8 cellular contexts compared by ENCODE assay signal in the genomic region with DNA sequence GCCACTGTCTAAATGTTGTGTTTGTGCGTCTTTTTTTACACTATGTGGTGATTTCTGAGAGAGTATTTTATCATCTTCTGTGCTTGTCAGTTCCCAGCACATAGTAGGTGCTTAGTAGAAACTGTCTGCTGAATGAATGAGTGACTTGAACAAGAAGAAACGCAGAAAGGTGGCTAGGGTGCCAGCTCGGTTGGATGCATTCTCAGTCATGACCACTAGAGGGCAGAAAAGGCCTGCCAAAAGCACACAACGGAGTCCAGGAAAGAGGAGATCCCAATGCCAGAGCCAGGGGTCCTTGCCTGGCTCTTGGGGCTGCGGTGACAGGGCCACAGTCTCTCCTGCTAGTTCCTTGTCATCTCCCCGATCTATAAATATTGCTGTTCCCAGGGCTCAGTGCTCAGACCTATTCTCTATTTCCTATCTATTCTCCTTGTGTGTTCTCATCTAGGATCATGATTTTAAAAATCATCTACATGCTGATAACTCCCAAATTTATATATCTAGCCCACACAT. TPM values are rescaled to one million over a fixed set of nuclear protein-coding genes. Genes with fewer than 3 reads are reported as not detected.
DNase-seq lines count a peak whose midpoint lies in the region; ATAC-seq and TF ChIP-seq lines count a peak whose summit lies in the region.

No MANE protein-coding gene starts in this region.

- H3K4me1 Mint-ChIP-seq in activated naive CD4-positive, alpha-beta T cell treated with anti-CD3 and anti-CD28 coated beads, Interleukin-2, amount 10 ng/mL, durations not matched to agents 7 days and 5 days = peaks cover 6% of the 10 kb centered on the region
- peaks cover 15% of the 10 kb centered on the region for H3K4me1 Mint-ChIP-seq in glutamatergic neuron (ENCODE audit: low read depth, unreplicated experiment)

- no peak overlapping the region for H3K4me3 Mint-ChIP-seq in activated naive CD4-positive, alpha-beta T cell treated with anti-CD3 and anti-CD28 coated beads, Interleukin-2, amount 10 ng/mL, durations not matched to agents 7 days and 5 days
- H3K4me3 Mint-ChIP-seq in glutamatergic neuron (ENCODE audit: unreplicated experiment) = no peak overlapping the region

- H3K9me3 ChIP-seq in DND-41 (ENCODE audit: insufficient read depth, low read length, severe bottlenecking) = no peaks in the 10 kb centered on the region
- H3K9me3 ChIP-seq in SK-N-MC (ENCODE audit: low read depth, low read length) = no peaks in the 10 kb centered on the region
- no peaks in the 10 kb centered on the region for H3K9me3 ChIP-seq in aorta (ENCODE audit: control insufficient read depth, low read length)

- H3K36me3 ChIP-seq in DND-41 (ENCODE audit: insufficient read depth, low read length) (no peaks in the 10 kb centered on the region), SK-N-MC (ENCODE audit: insufficient read depth, low read length) (no peaks in the 10 kb centered on the region), aorta (ENCODE audit: control insufficient read depth in 1 of 2, insufficient read depth in 2 of 2, low read length in 1 of 2) (no peaks in the 10 kb centered on the region)

- no peak overlapping the region for H3K27ac Mint-ChIP-seq in activated naive CD4-positive, alpha-beta T cell treated with anti-CD3 and anti-CD28 coated beads, Interleukin-2, amount 10 ng/mL, durations not matched to agents 7 days and 5 days
- H3K27ac Mint-ChIP-seq in glutamatergic neuron (ENCODE audit: unreplicated experiment) = no peak overlapping the region

- H2AFZ ChIP-seq in DND-41 (ENCODE audit: low read depth, low read length) = no peak overlapping the region

- intact Hi-C loops in aorta (cut with DNase I) = loop anchor here (2.0 to 10.0 kb wide), 3 partner anchors 214 to 700 kb away; a partner anchor contains a TSS

- H3K27me3 Mint-ChIP-seq in activated naive CD4-positive, alpha-beta T cell treated with anti-CD3 and anti-CD28 coated beads, Interleukin-2, amount 10 ng/mL, durations not matched to agents 7 days and 5 days = peaks cover 61% of the 10 kb centered on the region
- peaks cover 4% of the 10 kb centered on the region for H3K27me3 Mint-ChIP-seq in glutamatergic neuron (ENCODE audit: unreplicated experiment)

- DNase-seq in DND-41 (peak; percentile 85), LoVo (ENCODE audit: low spot score) (peak; percentile 47), SK-N-MC (ENCODE audit: low read depth, low spot score) (peak; percentile 3), glutamatergic neuron (peak; percentile 80), putamen (ENCODE audit: low spot score) (peak; percentile 46), aorta (peak in 1 of 2 donors; percentile 62)
- peak; percentile 74 for DNase-seq in activated naive CD4-positive, alpha-beta T cell treated with anti-CD3 and anti-CD28 coated beads, Interleukin-2, amount 10 ng/mL, durations not matched to agents 7 days and 5 days

- H3K27ac ChIP-seq in DND-41 (ENCODE audit: low read length) (peak overlapping the region; percentile 62), SK-N-MC (no peak overlapping the region), aorta (ENCODE audit: low read depth in 1 of 2, low read length in 2 of 2) (no peak overlapping the region)

- WGBS in aorta, 2 donors = 3 to 5% methylated on average over 6 of the region's 6 CpGs

- no peaks in the 10 kb centered on the region for H3K79me2 ChIP-seq in DND-41 (ENCODE audit: insufficient read depth, low read length)

- peak; percentile 98 for TF ChIP-seq CTCF in DND-41 (IDR thresholded peaks at IDR 0.05; ENCODE audit: borderline replicate concordance, extremely low read depth, low read length, poor library complexity, severe bottlenecking)
- TF ChIP-seq CTCF in glutamatergic neuron (IDR thresholded peaks at IDR 0.05; ENCODE audit: partially characterized antibody, unreplicated experiment) = peak; percentile 99

- no peaks in the 10 kb centered on the region for H4K20me1 ChIP-seq in DND-41 (ENCODE audit: insufficient read depth, low read length)

- H3K4me3 ChIP-seq in DND-41 (ENCODE audit: low read depth in 1 of 2, low read length in 2 of 2) (no peak overlapping the region), SK-N-MC (no peak overlapping the region), aorta (ENCODE audit: low read length in 2 of 2) (no peak overlapping the region)

- no peaks in the 10 kb centered on the region for H3K27me3 ChIP-seq in DND-41 (ENCODE audit: insufficient read depth, low read length, poor library complexity)
- H3K27me3 ChIP-seq in aorta (ENCODE audit: control insufficient read depth in 1 of 2, insufficient read depth in 2 of 2, low read length in 1 of 2) = no peaks in the 10 kb centered on the region

- CTCF ChIA-PET in activated naive CD4-positive, alpha-beta T cell treated with anti-CD3 and anti-CD28 coated beads, Interleukin-2, amount 10 ng/mL, durations not matched to agents 7 days and 5 days (lab: Charles Lee) = interaction anchor here (0.7 to 2.3 kb wide), 17 partner anchors 10 to 699 kb away, joined by 3 to 18 read pairs (median 3); no protein-coding TSS in a partner anchor

- ATAC-seq in DND-41 (ENCODE audit: insufficient read depth, low read depth) (peak; percentile 89), aorta (ENCODE audit: low FRiP score) (peak; percentile 68), GM18861 (IDR thresholded peaks at IDR 0.05; ENCODE audit: unreplicated experiment) (no peak)

- no peak overlapping the region for H3K4me2 ChIP-seq in DND-41 (ENCODE audit: insufficient read depth, low read length)

- H3K4me1 ChIP-seq in DND-41 (ENCODE audit: insufficient read depth, low read length) = peaks cover 13% of the 10 kb centered on the region
- H3K4me1 ChIP-seq in aorta (ENCODE audit: control insufficient read depth in 1 of 2, insufficient read depth in 2 of 2, low read length in 2 of 2) = no peaks in the 10 kb centered on the region

- H3K9me3 Mint-ChIP-seq in activated naive CD4-positive, alpha-beta T cell treated with anti-CD3 and anti-CD28 coated beads, Interleukin-2, amount 10 ng/mL, durations not matched to agents 7 days and 5 days = no peaks in the 10 kb centered on the region
- peaks cover 8% of the 10 kb centered on the region for H3K9me3 Mint-ChIP-seq in glutamatergic neuron (ENCODE audit: unreplicated experiment)

- no peaks in the 10 kb centered on the region for H3K36me3 Mint-ChIP-seq in activated naive CD4-positive, alpha-beta T cell treated with anti-CD3 and anti-CD28 coated beads, Interleukin-2, amount 10 ng/mL, durations not matched to agents 7 days and 5 days
- H3K36me3 Mint-ChIP-seq in glutamatergic neuron (ENCODE audit: unreplicated experiment) = no peaks in the 10 kb centered on the region

- H3K9ac ChIP-seq in DND-41 (ENCODE audit: low read depth, low read length) (peak overlapping the region; percentile 12; the same call in 1 of the 2 replicates), SK-N-MC (ENCODE audit: insufficient read length) (no peak overlapping the region)

RNA-seq across cellular contexts. Expression of a gene that starts 57.3 kb away (rescaled TPM):
- not detected for total RNA-seq in glutamatergic neuron (ENCODE audit: unreplicated experiment)
- not detected for total RNA-seq in aorta
- polyA plus RNA-seq in aorta = not detected
